In the genomic region with DNA sequence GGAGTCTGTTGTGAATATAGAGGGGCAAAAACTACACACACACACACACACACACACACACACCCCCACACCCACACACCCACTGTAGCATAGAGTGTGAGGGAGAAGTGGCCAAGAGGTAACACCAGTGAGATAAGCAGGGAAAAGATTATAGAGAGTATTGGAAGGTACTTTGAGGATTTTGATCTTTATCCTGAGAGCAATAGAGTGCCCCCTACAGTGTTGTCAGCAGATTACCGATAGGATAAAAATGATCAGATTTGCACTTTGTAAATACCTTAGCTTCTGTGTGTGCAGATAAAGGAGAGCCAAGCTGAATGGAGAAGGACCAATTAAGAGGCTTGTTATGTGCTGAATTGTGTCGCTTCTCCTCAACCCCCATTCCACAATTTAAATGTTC, we compare ENCODE assay signal across 15 cellular contexts. TPM values are rescaled to one million over a fixed set of nuclear protein-coding genes. Genes with fewer than 3 reads are reported as not detected.
DNase-seq lines count a peak whose midpoint lies in the region; ATAC-seq and TF ChIP-seq lines count a peak whose summit lies in the region.
"Had no signal": no experiment of that assay in that cellular context is flagged by ENCODE, and none has a peak within 500 bp of the region (broad histone marks: within the 10 kb centered on the region; RNA-seq: fewer than 3 reads in every experiment).

No MANE protein-coding gene starts in this region.

- peaks cover 13% of the 10 kb centered on the region; the same call in 1 of the 2 replicates for H4K20me1 ChIP-seq in GM23338 (replicated peaks; ENCODE audit: insufficient read depth)

- no peaks in the 10 kb centered on the region for H3F3A ChIP-seq in GM23338 (replicated peaks; ENCODE audit: low read depth)

- peak; percentile 24 for TF ChIP-seq CTCF in CD8-positive, alpha-beta T cell (IDR thresholded peaks at IDR 0.05)
- TF ChIP-seq CTCF in GM23338 (conservative IDR thresholded peaks at IDR 0.05; ENCODE audit: low read depth in 2 of 2) (peak; percentile 47 to 63), mesothelial cell of epicardium (IDR thresholded peaks at IDR 0.05; ENCODE audit: unreplicated experiment) (no peak)

- H3K9me2 ChIP-seq in GM23338 (ENCODE audit: insufficient read depth) = no peaks in the 10 kb centered on the region

- no peak overlapping the region for H3K4me3 ChIP-seq in CD8-positive, alpha-beta T cell (ENCODE audit: low read depth, low read length)
- H3K4me3 ChIP-seq in GM23338 = no peak overlapping the region
- H3K4me3 ChIP-seq: SJCRH30, thoracic aorta had no signal

- H3K9me3 ChIP-seq in CD8-positive, alpha-beta T cell (ENCODE audit: low read length) = no peaks in the 10 kb centered on the region
- H3K9me3 ChIP-seq in T-helper 17 cell (ENCODE audit: control insufficient read depth, low read length, poor library complexity, severe bottlenecking) = no peaks in the 10 kb centered on the region
- H3K9me3 ChIP-seq: SJCRH30, thoracic aorta had no signal

- DNase-seq in CD8-positive, alpha-beta T cell = no peak
- DNase-seq in GM23338 (ENCODE audit: low spot score) = peak; percentile 46
- DNase-seq in T-helper 17 cell = no peak
- DNase-seq in left colon = no peak
- no peak for DNase-seq in mesothelial cell of epicardium (ENCODE audit: low spot score in 2 of 2, unreplicated experiment in 2 of 2)
- no peak for DNase-seq in activated CD4-positive, alpha-beta T cell treated with anti-CD3 and anti-CD28 coated beads for 1 hour
- no peak for DNase-seq in activated T-helper 2 cell treated with anti-CD3 and anti-CD28 coated beads, Interferon-gamma antibody, Interleukin-2, Interleukin-4, amounts not matched to agents 10 μg/mL and 5 μg/mL and 100 μg/mL, durations not matched to agents 14 hours and 24 hours and 36 hours (ENCODE audit: low spot score)
- DNase-seq: activated gamma-delta T cell treated with Interleukin-2 at 50 U/mL for 16 hours, COR-L47, NCI-H226 had no signal

- no peak overlapping the region for H3K4me2 ChIP-seq in GM23338

- H3K27me3 Mint-ChIP-seq in CD8-positive, alpha-beta T cell (ENCODE audit: low read depth) = no peaks in the 10 kb centered on the region
- H3K27me3 Mint-ChIP-seq in GM23338 (ENCODE audit: insufficient read depth, low read depth, poor library complexity) (no peaks in the 10 kb centered on the region), T-helper 17 cell (no peaks in the 10 kb centered on the region), mesothelial cell of epicardium (ENCODE audit: low read depth) (no peaks in the 10 kb centered on the region)
- H3K27me3 Mint-ChIP-seq in activated T-helper 2 cell treated with anti-CD3 and anti-CD28 coated beads, Interferon-gamma antibody, Interleukin-2, Interleukin-4, amounts not matched to agents 10 μg/mL and 5 μg/mL and 100 μg/mL, durations not matched to agents 14 hours and 24 hours and 36 hours (ENCODE audit: low read depth) = no peaks in the 10 kb centered on the region
- H3K27me3 Mint-ChIP-seq: memory B cell had no signal

- no peak overlapping the region for H3K27ac Mint-ChIP-seq in CD8-positive, alpha-beta T cell
- H3K27ac Mint-ChIP-seq in GM23338 (no peak overlapping the region), T-helper 17 cell (no peak overlapping the region), mesothelial cell of epicardium (no peak overlapping the region)
- no peak overlapping the region for H3K27ac Mint-ChIP-seq in activated T-helper 2 cell treated with anti-CD3 and anti-CD28 coated beads, Interferon-gamma antibody, Interleukin-2, Interleukin-4, amounts not matched to agents 10 μg/mL and 5 μg/mL and 100 μg/mL, durations not matched to agents 14 hours and 24 hours and 36 hours
- H3K27ac Mint-ChIP-seq: memory B cell had no signal

- H3K27me3 ChIP-seq in CD8-positive, alpha-beta T cell (ENCODE audit: insufficient read depth, low read length) = no peaks in the 10 kb centered on the region
- no peaks in the 10 kb centered on the region for H3K27me3 ChIP-seq in GM23338 (ENCODE audit: insufficient read depth)
- H3K27me3 ChIP-seq: SJCRH30 had no signal

- H2AFZ ChIP-seq in GM23338 = no peak overlapping the region

- no peaks in the 10 kb centered on the region for H3K36me3 ChIP-seq in CD8-positive, alpha-beta T cell (ENCODE audit: insufficient read depth, low read length)
- H3K36me3 ChIP-seq in GM23338 (ENCODE audit: insufficient read depth) = no peaks in the 10 kb centered on the region
- H3K36me3 ChIP-seq: thoracic aorta had no signal

- no peak overlapping the region for H3K27ac ChIP-seq in CD8-positive, alpha-beta T cell (ENCODE audit: low read depth, low read length)
- no peak overlapping the region for H3K27ac ChIP-seq in GM23338 (ENCODE audit: low read depth)
- H3K27ac ChIP-seq: SJCRH30, thoracic aorta had no signal

- no peaks in the 10 kb centered on the region for H3K4me1 ChIP-seq in CD8-positive, alpha-beta T cell (ENCODE audit: insufficient read depth, low read length)
- H3K4me1 ChIP-seq in GM23338 (ENCODE audit: insufficient read depth) = peaks cover 3% of the 10 kb centered on the region; the same call in 1 of the 2 replicates
- H3K4me1 ChIP-seq: SJCRH30 had no signal

- H3K36me3 Mint-ChIP-seq in CD8-positive, alpha-beta T cell = peaks cover 49% of the 10 kb centered on the region
- H3K36me3 Mint-ChIP-seq in GM23338 (ENCODE audit: low read depth) (no peaks in the 10 kb centered on the region), T-helper 17 cell (ENCODE audit: low read depth) (peaks cover 4% of the 10 kb centered on the region), mesothelial cell of epicardium (peaks cover 3% of the 10 kb centered on the region)
- H3K36me3 Mint-ChIP-seq in activated T-helper 2 cell treated with anti-CD3 and anti-CD28 coated beads, Interferon-gamma antibody, Interleukin-2, Interleukin-4, amounts not matched to agents 10 μg/mL and 5 μg/mL and 100 μg/mL, durations not matched to agents 14 hours and 24 hours and 36 hours (ENCODE audit: low read depth) = peaks cover 26% of the 10 kb centered on the region

- CTCF ChIA-PET in CD8-positive, alpha-beta T cell (lab: Charles Lee) = interaction anchor here (0.6 to 1.1 kb wide), 4 partner anchors 17 to 32 kb away, joined by 3 read pairs; partner anchors contain the start of gene ERCC6L2

- no peaks in the 10 kb centered on the region for H3K9me3 Mint-ChIP-seq in CD8-positive, alpha-beta T cell
- H3K9me3 Mint-ChIP-seq in GM23338 = no peaks in the 10 kb centered on the region
- no peaks in the 10 kb centered on the region for H3K9me3 Mint-ChIP-seq in mesothelial cell of epicardium
- H3K9me3 Mint-ChIP-seq in activated T-helper 2 cell treated with anti-CD3 and anti-CD28 coated beads, Interferon-gamma antibody, Interleukin-2, Interleukin-4, amounts not matched to agents 10 μg/mL and 5 μg/mL and 100 μg/mL, durations not matched to agents 14 hours and 24 hours and 36 hours = no peaks in the 10 kb centered on the region
- H3K9me3 Mint-ChIP-seq: memory B cell had no signal

- intact Hi-C loops in CD8-positive, alpha-beta T cell (cut with DNase I, micrococcal nuclease) = no loop called here
- intact Hi-C loops in left colon (cut with DNase I, micrococcal nuclease) = no loop called here
- intact Hi-C loops in activated T-helper 2 cell treated with anti-CD3 and anti-CD28 coated beads, Interferon-gamma antibody, Interleukin-2, Interleukin-4, amounts not matched to agents 10 μg/mL and 5 μg/mL and 100 μg/mL, durations not matched to agents 14 hours and 24 hours and 36 hours (cut with micrococcal nuclease) = no loop called here

- ATAC-seq in CD8-positive, alpha-beta T cell = no peak
- ATAC-seq in GM23338 (peak; percentile 47), T-helper 17 cell (peak; percentile 27), left colon (peak; percentile 53), HG03039 (IDR thresholded peaks at IDR 0.05; ENCODE audit: unreplicated experiment) (no peak)
- ATAC-seq: activated CD4-positive, CD25-positive, alpha-beta regulatory T cell treated with anti-CD3 and anti-CD28 coated beads, Interleukin-2, amount 50 U/mL, for 24 hours had no signal

- peaks cover 46% of the 10 kb centered on the region for H3K4me1 Mint-ChIP-seq in CD8-positive, alpha-beta T cell (ENCODE audit: low read depth)
- H3K4me1 Mint-ChIP-seq in GM23338 (peaks cover 6% of the 10 kb centered on the region; the same call in 2 of the 3 replicates), T-helper 17 cell (peaks cover 10% of the 10 kb centered on the region), mesothelial cell of epicardium (no peaks in the 10 kb centered on the region)
- H3K4me1 Mint-ChIP-seq in activated T-helper 2 cell treated with anti-CD3 and anti-CD28 coated beads, Interferon-gamma antibody, Interleukin-2, Interleukin-4, amounts not matched to agents 10 μg/mL and 5 μg/mL and 100 μg/mL, durations not matched to agents 14 hours and 24 hours and 36 hours (ENCODE audit: low read depth) = peaks cover 9% of the 10 kb centered on the region
- H3K4me1 Mint-ChIP-seq: memory B cell had no signal

- no peaks in the 10 kb centered on the region; the same call in 1 of the 2 replicates for H3K79me2 ChIP-seq in GM23338 (replicated peaks; ENCODE audit: insufficient read depth)

- H3K4me3 Mint-ChIP-seq in CD8-positive, alpha-beta T cell = no peak overlapping the region
- H3K4me3 Mint-ChIP-seq in GM23338 (no peak overlapping the region), T-helper 17 cell (no peak overlapping the region), mesothelial cell of epicardium (no peak overlapping the region)
- H3K4me3 Mint-ChIP-seq in activated T-helper 2 cell treated with anti-CD3 and anti-CD28 coated beads, Interferon-gamma antibody, Interleukin-2, Interleukin-4, amounts not matched to agents 10 μg/mL and 5 μg/mL and 100 μg/mL, durations not matched to agents 14 hours and 24 hours and 36 hours (ENCODE audit: low read depth) = no peak overlapping the region
- H3K4me3 Mint-ChIP-seq: memory B cell had no signal

- POLR2A ChIA-PET in CD8-positive, alpha-beta T cell (lab: Charles Lee) = interaction anchor here (0.6 kb wide), 1 partner anchor 8 kb away, joined by 3 read pairs; no protein-coding TSS in a partner anchor

TF ChIP-seq in GM23338, 12 proteins besides CTCF, POLR2A, EP300 and RAD21:
- TF ChIP-seq POLR2AphosphoS5 (IDR thresholded peaks at IDR 0.05; ENCODE audit: low read depth) (no peak), JUNB (IDR thresholded peaks at IDR 0.05; ENCODE audit: unreplicated experiment) (no peak), ZNF331 (CRISPR knock-in tag; IDR thresholded peaks at IDR 0.05; ENCODE audit: low read depth) (no peak), NANOG (IDR thresholded peaks at IDR 0.05; ENCODE audit: borderline replicate concordance) (no peak)

RNA-seq across cellular contexts. Expression of gene ERCC6L2, which starts 32.3 kb away (rescaled TPM):
- 10 to 100 TPM; 32.9 to 33.4 TPM for total RNA-seq in CD8-positive, alpha-beta T cell
- total RNA-seq in GM23338 (2014; rRNA removed; shearing (Covaris generic)) = 69.5 and 80.6 TPM in 2 replicates
- 31.4 and 33.5 TPM in 2 replicates for polyA plus RNA-seq in GM23338 (2016; fragmentation: Nextera tagmentation; extraction: Ambion mirVana)
- total RNA-seq in T-helper 17 cell (10 to 100 TPM; 38.8 to 39.4 TPM), left colon (10 to 100 TPM; 39.4 to 43.5 TPM), mesothelial cell of epicardium (58.3 to 63.1 TPM (median 59.3 TPM) in 3 replicates)
- 28.2 and 33.0 TPM in 2 replicates for total RNA-seq in activated T-helper 2 cell treated with anti-CD3 and anti-CD28 coated beads, Interferon-gamma antibody, Interleukin-2, Interleukin-4, amounts not matched to agents 10 μg/mL and 5 μg/mL and 100 μg/mL, durations not matched to agents 14 hours and 24 hours and 36 hours

Comparison
In these comparisons a context has a peak if more than half of its experiments do, and no peak if none do; other contexts are left out.
1. ATAC-seq: peak in GM23338 (single experiment), T-helper 17 cell (single experiment) and left colon (single experiment); none in CD8-positive, alpha-beta T cell (single experiment) and HG03039 (single experiment).